ENCODE assay signal across 1 cellular context in the genomic region with DNA sequence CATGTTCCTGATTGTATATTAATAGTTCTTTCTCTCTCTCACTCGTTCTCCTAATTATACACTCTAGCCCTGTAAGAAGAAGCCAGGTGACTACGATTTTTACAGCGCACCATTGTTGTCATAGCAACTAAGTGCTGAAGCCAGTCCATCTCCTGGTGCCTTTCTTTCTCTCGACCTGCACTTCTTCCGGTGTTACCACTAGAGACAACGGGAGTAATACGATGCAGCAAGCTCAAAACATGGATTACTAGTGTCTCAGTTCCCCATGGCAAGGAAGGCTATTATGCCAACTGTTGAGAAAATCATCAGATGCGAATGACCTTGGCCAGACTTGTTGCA.
TF ChIP-seq lines count a peak whose summit lies in the region.

No MANE protein-coding gene starts in this region.

TF ChIP-seq in H1, 55 proteins besides CTCF, POLR2A, EP300 and RAD21:
- TF ChIP-seq TBP (IDR thresholded peaks at IDR 0.05; ENCODE audit: low read depth, low read length), result no peak
- no peak for TF ChIP-seq SUZ12 (IDR thresholded peaks at IDR 0.05; ENCODE audit: low read length)
- TF ChIP-seq CHD1 (IDR thresholded peaks at IDR 0.05; ENCODE audit: low read depth, low read length), result no peak
- no peak for TF ChIP-seq MAFK (IDR thresholded peaks at IDR 0.05; ENCODE audit: low read depth, low read length)
